18 cellular contexts compared by ENCODE assay signal in the genomic region with DNA sequence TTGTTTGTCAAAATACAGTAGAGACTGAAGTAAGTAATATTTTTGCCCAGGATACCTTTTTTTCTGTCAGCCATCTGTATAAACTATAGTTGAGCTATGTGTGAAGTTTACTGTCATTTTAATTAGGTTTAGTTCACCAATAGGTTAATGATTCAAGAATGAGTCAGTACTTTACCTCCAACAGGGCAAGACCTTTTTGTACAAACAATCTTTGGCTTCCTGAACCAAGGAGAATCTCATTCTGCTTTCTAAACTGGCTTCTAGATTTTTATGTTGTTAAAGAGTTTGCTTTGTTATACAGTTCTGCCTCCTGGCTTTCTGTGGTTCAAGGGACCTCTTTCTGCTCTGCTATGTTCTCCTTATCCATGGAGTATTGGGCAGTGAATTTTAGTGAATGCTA.
"Had no signal": no experiment of that assay in that cellular context is flagged by ENCODE, and none has a peak within 500 bp of the region (broad histone marks: within the 10 kb centered on the region; RNA-seq: fewer than 3 reads in every experiment).

No MANE protein-coding gene starts in this region.

- H3K4me2 ChIP-seq: smooth muscle cell had no signal

- H3K36me3 ChIP-seq: ascending aorta, ovary, right lobe of liver, upper lobe of left lung had no signal

- ATAC-seq: activated CD8-positive, alpha-beta T cell treated with anti-CD3 and anti-CD28 coated beads for 36 hours; activated T-cell treated with anti-CD3 and anti-CD28 coated beads, Interleukin-2, amount 50 U/mL, for 4 hours; left lobe of liver; naive thymus-derived CD8-positive, alpha-beta T cell; stimulated activated naive CD8-positive, alpha-beta T cell treated with anti-CD3 and anti-CD28 coated beads, Interleukin-15, amount 100 ng/mL, for 72 hours had no signal

- H3K27me3 Mint-ChIP-seq: activated CD4-positive, alpha-beta T cell treated with anti-CD3 and anti-CD28 coated beads, Interleukin-2, amount 10 ng/mL, durations not matched to agents 24 days and 14 days; activated CD8-positive, alpha-beta T cell treated with anti-CD3 and anti-CD28 coated beads for 36 hours; stimulated activated naive CD8-positive, alpha-beta T cell treated with anti-CD3 and anti-CD28 coated beads, Interleukin-15, amount 100 ng/mL, for 72 hours had no signal

- H3K4me1 ChIP-seq: ascending aorta, testis, upper lobe of left lung had no signal

- H3K9me3 Mint-ChIP-seq: activated CD4-positive, alpha-beta T cell treated with anti-CD3 and anti-CD28 coated beads, Interleukin-2, amount 10 ng/mL, durations not matched to agents 24 days and 14 days had no signal

- H3K27ac Mint-ChIP-seq: activated CD4-positive, alpha-beta T cell treated with anti-CD3 and anti-CD28 coated beads, Interleukin-2, amount 10 ng/mL, durations not matched to agents 24 days and 14 days; activated CD8-positive, alpha-beta T cell treated with anti-CD3 and anti-CD28 coated beads for 36 hours; naive thymus-derived CD8-positive, alpha-beta T cell; stimulated activated naive CD8-positive, alpha-beta T cell treated with anti-CD3 and anti-CD28 coated beads, Interleukin-15, amount 100 ng/mL, for 72 hours; T-helper 1 cell treated with Interleukin-12 subunit alpha and Interleukin-12 subunit beta and Interleukin-4 antibody, amounts not matched to agents 30 μg/mL and 1 μg/mL, for 36 hours had no signal

- H3K4me3 ChIP-seq: ascending aorta, ovary, right lobe of liver, smooth muscle cell, testis, upper lobe of left lung had no signal

- H3K27ac ChIP-seq: ascending aorta, ovary, right lobe of liver, testis, upper lobe of left lung had no signal

- H3K27me3 ChIP-seq: ascending aorta, ovary, right lobe of liver, testis, upper lobe of left lung had no signal

- H3K4me3 Mint-ChIP-seq: activated CD4-positive, alpha-beta T cell treated with anti-CD3 and anti-CD28 coated beads, Interleukin-2, amount 10 ng/mL, durations not matched to agents 24 days and 14 days; activated CD8-positive, alpha-beta T cell treated with anti-CD3 and anti-CD28 coated beads for 36 hours; activated T-cell treated with anti-CD3 and anti-CD28 coated beads, Interleukin-2, amount 50 U/mL, for 4 hours; naive thymus-derived CD8-positive, alpha-beta T cell; stimulated activated naive CD8-positive, alpha-beta T cell treated with anti-CD3 and anti-CD28 coated beads, Interleukin-15, amount 100 ng/mL, for 72 hours; T-helper 1 cell treated with Interleukin-12 subunit alpha and Interleukin-12 subunit beta and Interleukin-4 antibody, amounts not matched to agents 30 μg/mL and 1 μg/mL, for 36 hours had no signal

- DNase-seq: activated CD4-positive, alpha-beta T cell treated with anti-CD3 and anti-CD28 coated beads, Interleukin-2, amount 10 ng/mL, durations not matched to agents 24 days and 14 days; activated CD8-positive, alpha-beta T cell treated with anti-CD3 and anti-CD28 coated beads for 36 hours; activated effector memory CD4-positive, alpha-beta T cell treated with Interleukin-2 at 50 U/mL for 16 hours; activated naive CD4-positive, alpha-beta T cell treated with anti-CD3 and anti-CD28 coated beads, Interleukin-2, amount 50 U/mL, for 16 hours; activated T-cell treated with anti-CD3 and anti-CD28 coated beads, Interleukin-2, amount 50 U/mL, for 4 hours; cerebellar nuclear complex; effector CD4-positive, alpha-beta T cell; naive thymus-derived CD8-positive, alpha-beta T cell; ovary; right lobe of liver; stimulated activated CD4-positive, alpha-beta T cell treated with anti-CD3 and anti-CD28 coated beads, Interleukin-4, amount 100 ng/mL, for 1 hour; stimulated activated naive CD8-positive, alpha-beta T cell treated with anti-CD3 and anti-CD28 coated beads, Interleukin-15, amount 100 ng/mL, for 72 hours; testis; upper lobe of left lung had no signal

- H3K4me1 Mint-ChIP-seq: activated CD4-positive, alpha-beta T cell treated with anti-CD3 and anti-CD28 coated beads, Interleukin-2, amount 10 ng/mL, durations not matched to agents 24 days and 14 days; stimulated activated naive CD8-positive, alpha-beta T cell treated with anti-CD3 and anti-CD28 coated beads, Interleukin-15, amount 100 ng/mL, for 72 hours had no signal

- H3K9me3 ChIP-seq: ovary, right lobe of liver, testis, upper lobe of left lung had no signal
